15 cellular contexts compared by ENCODE assay signal in genomic region chr11:44301856-44302231, GRCh38. TPM values are rescaled to one million over a fixed set of nuclear protein-coding genes. Genes with fewer than 3 reads are reported as not detected.
DNase-seq lines count a peak whose midpoint lies in the region; ATAC-seq, FAIRE-seq and TF ChIP-seq lines count a peak whose summit lies in the region.
"Had no signal": no experiment of that assay in that cellular context is flagged by ENCODE, and none has a peak within 500 bp of the region (broad histone marks: within the 10 kb centered on the region; RNA-seq: fewer than 3 reads in every experiment).

No MANE protein-coding gene starts in this region.

- no peak for TF ChIP-seq EP300 in H1 (IDR thresholded peaks at IDR 0.05; ENCODE audit: borderline replicate concordance in 1 of 2, low read depth in 2 of 2, low read length in 2 of 2)

- TF ChIP-seq CTCF in H1 (IDR thresholded peaks at IDR 0.05; ENCODE audit: control extremely low read depth in 1 of 3, insufficient read depth in 1 of 3, low read depth in 1 of 3, low read length in 3 of 3), result no peak

- H3K27ac ChIP-seq in GM23248, result no peak overlapping the region
- H3K27ac ChIP-seq in H1 (ENCODE audit: low read depth, low read length), result no peak overlapping the region

- DNase-seq in A172 (ENCODE audit: low spot score) (peak; percentile 84), GM23248 (peak; percentile 66), RCC 7860 (ENCODE audit: low spot score) (peak; percentile 83), H1 (ENCODE audit: low read depth in 1 of 2, low spot score in 2 of 2) (no peak), RPMI8226 (no peak), head of caudate nucleus (no peak)
- no peak for DNase-seq in central memory CD4-positive, alpha-beta T cell
- DNase-seq: KG1; stimulated activated CD4-positive, alpha-beta T cell treated with anti-CD3 and anti-CD28 coated beads, Interleukin-2, amount 100 ng/mL, for 48 hours had no signal

- H3K4me3 ChIP-seq in GM23248, result no peak overlapping the region
- no peak overlapping the region for H3K4me3 ChIP-seq in H1 (ENCODE audit: extremely low read depth in 1 of 4, insufficient read depth in 2 of 4, low read depth in 3 of 4, low read length in 4 of 4)

- H2BK15ac ChIP-seq in H1 (ENCODE audit: low read length), result no peak overlapping the region

- no peak for TF ChIP-seq RAD21 in H1 (IDR thresholded peaks at IDR 0.05 in 1 of 2, conservative IDR thresholded peaks at IDR 0.05 in 1 of 2; ENCODE audit: low read depth in 2 of 2, low read length in 2 of 2)

- H3F3A ChIP-seq in GM23248 (ENCODE audit: insufficient read depth), result no peaks in the 10 kb centered on the region

- no peak overlapping the region for H4K5ac ChIP-seq in H1 (ENCODE audit: insufficient read length, low read depth, low read length)

- in situ Hi-C loops in GM23248 (cut with MboI), result no loop called here

- H2BK5ac ChIP-seq in H1 (ENCODE audit: low read depth, low read length), result 0 out of 2 replicates have a peak overlapping the region, but pooled peaks have one; percentile 35

- H4K91ac ChIP-seq in H1 (replicated peaks; ENCODE audit: insufficient read length, low read length), result no peak overlapping the region

- CTCF ChIA-PET in H1 (lab: Charles Lee; ENCODE audit: partially characterized antibody), result interaction anchor here (0.5 to 4.8 kb wide), 5 partner anchors 8 to 168 kb away, joined by 3 to 22 read pairs (median 4); no protein-coding TSS in a partner anchor

- H3K9me3 ChIP-seq in GM23248 (ENCODE audit: low read depth) (no peaks in the 10 kb centered on the region), H1 (ENCODE audit: insufficient read depth in 2 of 2, low read depth in 1 of 2, low read length in 1 of 2) (no peaks in the 10 kb centered on the region; a peak in 1 of 4 replicates)

- intact Hi-C loops in head of caudate nucleus (cut with DNase I), result no loop called here

- H3K36me3 ChIP-seq in GM23248 (ENCODE audit: low read depth), result no peaks in the 10 kb centered on the region
- no peaks in the 10 kb centered on the region for H3K36me3 ChIP-seq in H1 (ENCODE audit: control insufficient read depth in 2 of 4, insufficient read depth in 4 of 4, low read length in 3 of 4)

- H3K4me1 ChIP-seq in GM23248 (ENCODE audit: insufficient read depth) (no peaks in the 10 kb centered on the region; the same call in 1 of the 2 replicates), H1 (replicated peaks in 1 of 4; ENCODE audit: control insufficient read depth in 3 of 4, insufficient read depth in 4 of 4, low read length in 3 of 4) (peaks cover 0 to 21% (median 13%) of the 10 kb centered on the region in 4 experiments; a peak in 6 of 7 replicates)

- H3K4ac ChIP-seq in H1 (replicated peaks; ENCODE audit: insufficient read length, low read depth, low read length), result no peak overlapping the region

- H3K9ac ChIP-seq in GM23248 (no peak overlapping the region), H1 (replicated peaks in 1 of 4; ENCODE audit: extremely low read depth in 1 of 4, low read depth in 3 of 4, low read length in 3 of 4) (no peak overlapping the region)

- no peak overlapping the region for H3K18ac ChIP-seq in H1 (ENCODE audit: extremely low read depth, low read length)

- peaks cover 47% of the 10 kb centered on the region for H3K27me3 ChIP-seq in GM23248 (replicated peaks; ENCODE audit: insufficient read depth)
- H3K27me3 ChIP-seq in H1 (replicated peaks in 1 of 4; ENCODE audit: control insufficient read depth in 3 of 4, extremely low read depth in 1 of 4, insufficient read depth in 3 of 4, low read length in 3 of 4), result peaks cover 50 to 72% (median 66%) of the 10 kb centered on the region in 4 experiments

- no peak overlapping the region for H2AFZ ChIP-seq in GM23248
- H2AFZ ChIP-seq in H1 (ENCODE audit: low read length), result no peak overlapping the region

- no peak for TF ChIP-seq POLR2A in H1 (IDR thresholded peaks at IDR 0.05; ENCODE audit: control extremely low read depth in 1 of 2, low read depth in 2 of 2, low read length in 2 of 2)

- WGBS in GM23248 (ENCODE audit: low coverage in 1 of 2, low lambda C conversion rate in 2 of 2, missing lambda C conversion rate in 2 of 2), 2 experiments, result 67 to 69% methylated on average over 13 to 15 of the region's 15 CpGs
- 89% methylated on average over 15 of the region's 15 CpGs; no CpG with 5 or more reads in 1 of the 2 experiments for WGBS in H1 (ENCODE audit: extremely low coverage in 1 of 2, insufficient coverage in 1 of 2, insufficient read length in 1 of 2, insufficient replicate concordance in 2 of 2, low coverage in 1 of 2, low lambda C conversion rate in 2 of 2, missing lambda C conversion rate in 1 of 2), 2 experiments

- H2AK5ac ChIP-seq in H1 (ENCODE audit: low read depth, low read length), result peak overlapping the region; percentile 24; the same call in 1 of the 2 replicates

- H2BK120ac ChIP-seq in H1 (replicated peaks; ENCODE audit: low read depth, low read length), result no peak overlapping the region

- H3K79me2 ChIP-seq in GM23248 (ENCODE audit: insufficient read depth) (no peaks in the 10 kb centered on the region), H1 (ENCODE audit: control insufficient read depth in 1 of 2, insufficient read depth in 2 of 2, low read length in 2 of 2) (no peaks in the 10 kb centered on the region)

- no peak overlapping the region for H3K56ac ChIP-seq in H1 (replicated peaks; ENCODE audit: insufficient read length, low read depth, low read length)

- no peaks in the 10 kb centered on the region for H3K79me1 ChIP-seq in H1 (ENCODE audit: low read depth, low read length)

- H2BK20ac ChIP-seq in H1 (ENCODE audit: low read length), result peak overlapping the region; percentile 32; the same call in 1 of the 2 replicates

- no peak for ATAC-seq in HG03521 (IDR thresholded peaks at IDR 0.05; ENCODE audit: unreplicated experiment)

- POLR2A ChIA-PET in H1 (lab: Charles Lee; ENCODE audit: partially characterized antibody), result interaction anchor here (0.6 kb wide), 1 partner anchor 197 kb away, joined by 3 read pairs; no protein-coding TSS in a partner anchor

- FAIRE-seq in RCC 7860 (lab: Jason Lieb, UNC) (peak; percentile 78), H1 (lab: Jason Lieb, UNC) (no peak)
- FAIRE-seq: GM18507, islet of Langerhans had no signal

- H4K20me1 ChIP-seq in GM23248 (ENCODE audit: insufficient read depth), result no peaks in the 10 kb centered on the region
- H4K20me1 ChIP-seq in H1 (replicated peaks in 1 of 2; ENCODE audit: control insufficient read depth in 1 of 2, insufficient read depth in 2 of 2, low read length in 2 of 2), result peaks cover 0 to 3% of the 10 kb centered on the region in 2 experiments

- H4K8ac ChIP-seq in H1 (ENCODE audit: extremely low read depth, insufficient read depth, low read length), result no peak overlapping the region; the same call in 1 of the 2 replicates

- no peaks in the 10 kb centered on the region for H3K9me2 ChIP-seq in GM23248 (ENCODE audit: insufficient read depth)

- H2BK12ac ChIP-seq in H1 (ENCODE audit: low read depth, low read length), result peak overlapping the region; percentile 80; the same call in 1 of the 2 replicates

- no peak overlapping the region for H3K14ac ChIP-seq in H1 (ENCODE audit: insufficient read length)

- H3K4me2 ChIP-seq in GM23248 (ENCODE audit: unreplicated experiment) (no peak overlapping the region), H1 (ENCODE audit: insufficient read depth in 1 of 2, low read depth in 2 of 2, low read length in 2 of 2) (no peak overlapping the region)

- no peak overlapping the region for H3K23ac ChIP-seq in H1 (ENCODE audit: insufficient read length)

- no peaks in the 10 kb centered on the region for H3K23me2 ChIP-seq in H1 (ENCODE audit: low read depth, low read length)

TF ChIP-seq in H1, 55 proteins besides CTCF, POLR2A, EP300 and RAD21:
- TF ChIP-seq SUZ12 (IDR thresholded peaks at IDR 0.05; ENCODE audit: low read length) (no peak), RBBP5 (IDR thresholded peaks at IDR 0.05; ENCODE audit: borderline replicate concordance, low read depth, low read length) (no peak), SP1 (IDR thresholded peaks at IDR 0.05; ENCODE audit: low read depth, low read length) (no peak), RFX5 (IDR thresholded peaks at IDR 0.05; ENCODE audit: borderline replicate concordance, low read depth, low read length) (no peak), ZNF274 (IDR thresholded peaks at IDR 0.05; ENCODE audit: borderline replicate concordance, extremely low read depth, low read length) (no peak), SIRT6 (IDR thresholded peaks at IDR 0.05; ENCODE audit: low read length) (no peak), MAX (IDR thresholded peaks at IDR 0.05) (no peak), CHD2 (IDR thresholded peaks at IDR 0.05; ENCODE audit: low read length) (no peak), CTBP2 (IDR thresholded peaks at IDR 0.05; ENCODE audit: borderline replicate concordance, insufficient read depth, insufficient read length, low read length) (no peak)

RNA-seq across cellular contexts. Expression of gene ALX4, which starts 8.1 kb away (rescaled TPM):
- 3.8 and 3.9 TPM in 2 replicates for total RNA-seq in A172 (2014; rRNA removed; shearing (Covaris generic))
- not detected in 2 replicates for total RNA-seq in GM23248 (2014; rRNA removed; shearing (Covaris generic))
- not detected in 2 replicates for polyA plus RNA-seq in GM23248 (2016; fragmentation: Nextera tagmentation; extraction: Ambion mirVana)
- not detected in 2 replicates for total RNA-seq in H1 (2021; fragmentation: NEBNext Ultra II Directional; extraction: Animal tissue kit (Norgen Biotek cat#: 25700))
- polyA plus RNA-seq in H1 (2011; rRNA removed), result not detected in 2 replicates
- polyA plus RNA-seq in H1 (2011; cell fraction: cytosol; rRNA removed), result not detected
- polyA plus RNA-seq in H1 (2011; cell fraction: nucleus; rRNA removed), result not detected
- 0.05 to 0.06 TPM in 2 of 4 replicates, not detected in the others for polyA plus RNA-seq in H1 (2012, experiment 1 of 2)
- not detected for polyA plus RNA-seq in H1 (2012, experiment 2 of 2)
- not detected for polyA plus RNA-seq in H1 (2013, experiment 1 of 2)
- polyA plus RNA-seq in H1 (2013, experiment 2 of 2), result not detected
- polyA minus RNA-seq in H1 (2011; rRNA and poly(A)+ RNA removed), result not detected in 2 replicates
- not detected for polyA minus RNA-seq in H1 (2011; cell fraction: cytosol; rRNA and poly(A)+ RNA removed)
- not detected for polyA minus RNA-seq in H1 (2011; cell fraction: nucleus; rRNA and poly(A)+ RNA removed)
- total RNA-seq: dermis microvascular lymphatic vessel endothelial cell, fibroblast of villous mesenchyme, pulmonary artery endothelial cell had no signal

Comparison
In these comparisons a context has a peak if more than half of its experiments do, and no peak if none do; other contexts are left out.
1. DNase-seq: peak in A172 (single experiment), GM23248 (single experiment) and RCC 7860 (single experiment); none in H1 (0 of 2), RPMI8226 (single experiment), head of caudate nucleus (0 of 42) and central memory CD4-positive, alpha-beta T cell (single experiment).